Comparison of ENCODE assay signal across 17 cellular contexts in the genomic region with DNA sequence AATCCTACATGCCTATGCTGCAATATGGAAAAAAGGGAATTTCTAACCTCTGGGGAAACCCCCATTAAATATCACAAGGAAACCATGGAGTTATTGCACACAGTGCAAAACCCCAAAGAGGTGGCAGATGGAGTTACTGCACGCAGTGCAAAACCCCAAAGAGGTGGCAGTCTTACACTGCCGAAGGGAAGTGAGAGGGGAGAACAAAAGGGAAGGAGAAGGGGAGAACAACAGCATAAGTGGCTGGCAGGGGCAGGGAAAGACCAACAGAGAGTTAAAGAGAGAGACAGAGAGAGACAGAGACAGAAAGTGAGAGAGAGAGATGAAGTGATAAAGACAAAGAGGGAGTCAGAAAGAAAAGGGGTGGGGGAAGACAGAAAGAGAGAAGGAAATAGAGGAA.
"Had no signal": no experiment of that assay in that cellular context is flagged by ENCODE, and none has a peak within 500 bp of the region (broad histone marks: within the 10 kb centered on the region; RNA-seq: fewer than 3 reads in every experiment).

No MANE protein-coding gene starts in this region.

- H3K27ac Mint-ChIP-seq: activated CD8-positive, alpha-beta T cell treated with anti-CD3 and anti-CD28 coated beads for 36 hours; neural progenitor cell; WTC11 had no signal

- H3K9me3 Mint-ChIP-seq: activated CD8-positive, alpha-beta T cell treated with anti-CD3 and anti-CD28 coated beads for 36 hours; activated T-cell treated with anti-CD3 and anti-CD28 coated beads, Interleukin-2, amount 50 U/mL, for 4 hours had no signal

- H3K4me1 Mint-ChIP-seq: naive B cell had no signal

- H3K4me3 ChIP-seq: cardiac muscle cell, dorsolateral prefrontal cortex, hepatocyte, neural progenitor cell, spleen, tibial artery had no signal

- H3K36me3 Mint-ChIP-seq: naive B cell had no signal

- H3K4me3 Mint-ChIP-seq: activated CD8-positive, alpha-beta T cell treated with anti-CD3 and anti-CD28 coated beads for 36 hours; activated T-cell treated with anti-CD3 and anti-CD28 coated beads, Interleukin-2, amount 50 U/mL, for 4 hours; neural progenitor cell; WTC11 had no signal

- DNase-seq: activated CD4-positive, alpha-beta T cell treated with anti-CD3 and anti-CD28 coated beads for 4 hours; activated CD8-positive, alpha-beta T cell treated with anti-CD3 and anti-CD28 coated beads for 36 hours; activated effector memory CD4-positive, alpha-beta T cell treated with Interleukin-2 at 50 U/mL for 16 hours; activated naive CD4-positive, alpha-beta T cell treated with anti-CD3 and anti-CD28 coated beads, Interleukin-2, amount 50 U/mL, for 16 hours; activated T-cell treated with anti-CD3 and anti-CD28 coated beads, Interleukin-2, amount 50 U/mL, for 4 hours; dorsolateral prefrontal cortex; naive B cell; spleen; tibial artery had no signal

- H3K4me1 ChIP-seq: tibial artery had no signal

- H3K9me3 ChIP-seq: tibial artery had no signal

- H3K27me3 ChIP-seq: cardiac muscle cell, dorsolateral prefrontal cortex, hepatocyte, neural progenitor cell, spleen had no signal

- H3K36me3 ChIP-seq: cardiac muscle cell, neural progenitor cell, spleen, tibial artery had no signal

- ATAC-seq: activated CD8-positive, alpha-beta T cell treated with anti-CD3 and anti-CD28 coated beads for 36 hours; activated T-cell treated with anti-CD3 and anti-CD28 coated beads, Interleukin-2, amount 50 U/mL, for 4 hours; left lobe of liver; sciatic nerve; WTC11 had no signal

- FAIRE-seq: keratinocyte, urothelium cell line had no signal

- H3K27ac ChIP-seq: cardiac muscle cell, dorsolateral prefrontal cortex, hepatocyte, neural progenitor cell, spleen, tibial artery had no signal
